Comparison of ENCODE assay signal across 21 cellular contexts in the genomic region with DNA sequence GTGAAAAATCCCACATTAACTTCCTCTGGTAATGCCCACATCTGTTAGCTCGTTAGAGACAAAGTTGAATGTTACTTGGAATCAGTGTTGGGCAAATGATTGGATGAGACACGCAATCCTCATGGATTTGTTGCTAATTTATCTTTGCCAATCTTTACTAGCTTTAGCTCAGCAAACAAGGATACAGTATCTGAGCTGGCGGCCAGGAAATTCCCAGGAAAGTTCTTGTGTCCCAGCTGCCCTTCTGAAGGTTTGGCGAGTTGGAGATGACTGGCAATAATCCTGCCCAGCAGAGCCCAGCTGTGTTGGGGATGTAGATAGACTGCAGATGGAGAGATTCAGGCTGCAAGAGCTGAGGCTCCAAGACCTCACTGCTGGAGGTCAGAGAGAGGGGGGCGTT.
"Had no signal": no experiment of that assay in that cellular context is flagged by ENCODE, and none has a peak within 500 bp of the region (broad histone marks: within the 10 kb centered on the region; RNA-seq: fewer than 3 reads in every experiment).

No MANE protein-coding gene starts in this region.

- H3K27me3 Mint-ChIP-seq: activated CD8-positive, alpha-beta T cell treated with anti-CD3 and anti-CD28 coated beads for 36 hours; activated naive CD4-positive, alpha-beta T cell treated with anti-CD3 and anti-CD28 coated beads, Interleukin-2, amount 10 ng/mL, durations not matched to agents 7 days and 5 days; activated naive CD8-positive, alpha-beta T cell treated with anti-CD3 and anti-CD28 coated beads for 36 hours had no signal

- H3K36me3 Mint-ChIP-seq: activated naive CD4-positive, alpha-beta T cell treated with anti-CD3 and anti-CD28 coated beads, Interleukin-2, amount 10 ng/mL, durations not matched to agents 7 days and 5 days; activated naive CD8-positive, alpha-beta T cell treated with anti-CD3 and anti-CD28 coated beads for 36 hours had no signal

- H3K4me3 Mint-ChIP-seq: activated CD8-positive, alpha-beta T cell treated with anti-CD3 and anti-CD28 coated beads for 36 hours; activated naive CD4-positive, alpha-beta T cell treated with anti-CD3 and anti-CD28 coated beads, Interleukin-2, amount 10 ng/mL, durations not matched to agents 7 days and 5 days; activated naive CD8-positive, alpha-beta T cell treated with anti-CD3 and anti-CD28 coated beads for 36 hours; activated T-cell treated with anti-CD3 and anti-CD28 coated beads, Interleukin-2, amount 50 U/mL, for 72 hours had no signal

- H3K4me3 ChIP-seq: cardiac muscle cell had no signal

- H3K27ac ChIP-seq: brain microvascular endothelial cell, cardiac muscle cell, VCaP had no signal

- H3K36me3 ChIP-seq: brain microvascular endothelial cell, cardiac muscle cell had no signal

- H3K27ac Mint-ChIP-seq: activated CD8-positive, alpha-beta T cell treated with anti-CD3 and anti-CD28 coated beads for 36 hours; activated naive CD4-positive, alpha-beta T cell treated with anti-CD3 and anti-CD28 coated beads, Interleukin-2, amount 10 ng/mL, durations not matched to agents 7 days and 5 days; activated naive CD8-positive, alpha-beta T cell treated with anti-CD3 and anti-CD28 coated beads for 36 hours; activated T-cell treated with anti-CD3 and anti-CD28 coated beads, Interleukin-2, amount 50 U/mL, for 72 hours; activated T-helper 2 cell treated with anti-CD3 and anti-CD28 coated beads, Interferon-gamma antibody, Interleukin-2, Interleukin-4, amounts not matched to agents 10 μg/mL and 5 μg/mL and 100 μg/mL, durations not matched to agents 14 hours and 24 hours and 36 hours had no signal

- DNase-seq: activated CD4-positive, alpha-beta T cell treated with anti-CD3 and anti-CD28 coated beads, Interleukin-2, amount 50 U/mL, for 1 hour; activated CD4-positive, CD25-positive, alpha-beta regulatory T cell; activated CD8-positive, alpha-beta memory T cell treated with anti-CD3 and anti-CD28 coated beads, Interleukin-2, amount 50 U/mL, for 4 hours; activated CD8-positive, alpha-beta T cell treated with anti-CD3 and anti-CD28 coated beads for 36 hours; activated gamma-delta T cell treated with Interleukin-2 at 50 U/mL for 16 hours; activated naive CD4-positive, alpha-beta T cell treated with anti-CD3 and anti-CD28 coated beads, Interleukin-2, amount 10 ng/mL, durations not matched to agents 7 days and 5 days; activated naive CD8-positive, alpha-beta T cell treated with anti-CD3 and anti-CD28 coated beads for 36 hours; activated T-cell treated with anti-CD3 and anti-CD28 coated beads, Interleukin-2, amount 50 U/mL, for 72 hours; brain microvascular endothelial cell; KG1; MV-4-11; NCI-H1092 treated with DMSO at 0.1 percent for 48 hours; NCI-H1417 treated with DMSO at 0.1 percent for 48 hours; NCI-H1694 treated with DMSO at 0.1 percent for 48 hours; NCI-H2081; NCI-H510A treated with DMSO at 0.1 percent for 48 hours; SIG-M5; T-helper 1 cell had no signal

- H3K27me3 ChIP-seq: brain microvascular endothelial cell, cardiac muscle cell had no signal

- H3K4me1 Mint-ChIP-seq: activated naive CD4-positive, alpha-beta T cell treated with anti-CD3 and anti-CD28 coated beads, Interleukin-2, amount 10 ng/mL, durations not matched to agents 7 days and 5 days; activated naive CD8-positive, alpha-beta T cell treated with anti-CD3 and anti-CD28 coated beads for 36 hours had no signal
